In genomic region chr10:96491303-96491702, GRCh38 we compare ENCODE assay signal across 14 cellular contexts. TPM values are rescaled to one million over a fixed set of nuclear protein-coding genes. Genes with fewer than 3 reads are reported as not detected.
DNase-seq lines count a peak whose midpoint lies in the region; ATAC-seq, FAIRE-seq and TF ChIP-seq lines count a peak whose summit lies in the region.
"Had no signal": no experiment of that assay in that cellular context is flagged by ENCODE, and none has a peak within 500 bp of the region (broad histone marks: within the 10 kb centered on the region; RNA-seq: fewer than 3 reads in every experiment).

No MANE protein-coding gene starts in this region.

- H2AFZ ChIP-seq in hepatocyte: no peak overlapping the region

- H3K36me3 ChIP-seq in hepatocyte (replicated peaks; ENCODE audit: insufficient read depth, low read depth) (no peaks in the 10 kb centered on the region), upper lobe of left lung (no peaks in the 10 kb centered on the region)

- H3K27ac ChIP-seq in hepatocyte (no peak overlapping the region), upper lobe of left lung (no peak overlapping the region)

- H3K4me3 ChIP-seq in hepatocyte (no peak overlapping the region), upper lobe of left lung (no peak overlapping the region)

- no peaks in the 10 kb centered on the region for H3K79me2 ChIP-seq in hepatocyte

- H3K27me3 ChIP-seq in hepatocyte (peaks cover 3% of the 10 kb centered on the region), upper lobe of left lung (no peaks in the 10 kb centered on the region)

- H3K4me1 ChIP-seq in hepatocyte (ENCODE audit: insufficient read depth): no peaks in the 10 kb centered on the region
- no peaks in the 10 kb centered on the region for H3K4me1 ChIP-seq in upper lobe of left lung

- H3K9me2 ChIP-seq in hepatocyte (replicated peaks; ENCODE audit: insufficient read depth): no peaks in the 10 kb centered on the region

- WGBS in hepatocyte (ENCODE audit: low lambda C conversion rate, missing lambda C conversion rate): 76% methylated on average over 3 of the region's 3 CpGs
- WGBS in upper lobe of left lung, 2 donors: 75 to 83% methylated on average over 3 of the region's 3 CpGs

- no peak for ATAC-seq in HG03135 (IDR thresholded peaks at IDR 0.05; ENCODE audit: unreplicated experiment)
- no peak for ATAC-seq in HG02884 (IDR thresholded peaks at IDR 0.05; ENCODE audit: unreplicated experiment)
- no peak for ATAC-seq in upper lobe of left lung (ENCODE audit: low FRiP score in 2 of 2)
- ATAC-seq: stimulated activated naive CD8-positive, alpha-beta T cell treated with anti-CD3 and anti-CD28 coated beads, Interleukin-15, amount 100 ng/mL, for 72 hours had no signal

- in situ Hi-C loops in ACHN (cut with HindIII; ENCODE audit: low pct_ligation_motif_present, low pct_unique_long_range_greater_than_20kb, low sequenced_read_pairs) (no loop called here), GM13977 (cut with MboI; ENCODE audit: low pct_unique_long_range_greater_than_20kb, low sequenced_read_pairs, unreplicated experiment) (no loop called here)

- H3K4me2 ChIP-seq in hepatocyte: no peak overlapping the region

- TF ChIP-seq EP300 in upper lobe of left lung (IDR thresholded peaks at IDR 0.05): no peak

- H4K20me1 ChIP-seq in hepatocyte (ENCODE audit: insufficient read depth, poor library complexity, severe bottlenecking): no peaks in the 10 kb centered on the region

- no peaks in the 10 kb centered on the region for H3K9me3 ChIP-seq in hepatocyte (ENCODE audit: low read depth)
- no peaks in the 10 kb centered on the region for H3K9me3 ChIP-seq in upper lobe of left lung

- TF ChIP-seq CTCF in GM13977 (IDR thresholded peaks at IDR 0.05; ENCODE audit: extremely low read depth, insufficient read depth, missing control alignments) (peak; percentile 23), hepatocyte (IDR thresholded peaks at IDR 0.05; ENCODE audit: poor library complexity) (peak; percentile 36), upper lobe of left lung (IDR thresholded peaks at IDR 0.05) (peak in 1 of 6 experiments; percentile 13)

- DNase-seq in ACHN (peak; percentile 59), GM13977 (ENCODE audit: low spot score) (no peak), RCC 7860 (ENCODE audit: low spot score) (no peak), hepatocyte (ENCODE audit: low spot score) (no peak), LoVo (ENCODE audit: low spot score) (no peak), upper lobe of left lung (no peak)
- DNase-seq: activated CD4-positive, alpha-beta T cell treated with anti-CD3 and anti-CD28 coated beads for 4 hours; activated naive CD4-positive, alpha-beta T cell treated with anti-CD3 and anti-CD28 coated beads for 36 hours; effector memory CD4-positive, alpha-beta T cell; nephron progenitor cell; stimulated activated CD4-positive, alpha-beta T cell treated with anti-CD3 and anti-CD28 coated beads, Interleukin-1b, Interleukin-23, amount 100 ng/mL, for 48 hours; stimulated activated naive CD8-positive, alpha-beta T cell treated with anti-CD3 and anti-CD28 coated beads, Interleukin-15, amount 100 ng/mL, for 72 hours had no signal

- peak; percentile 38 for FAIRE-seq in RCC 7860 (lab: Jason Lieb, UNC)

- TF ChIP-seq POLR2A in upper lobe of left lung (IDR thresholded peaks at IDR 0.05): no peak

RNA-seq across cellular contexts. Expression of gene TLL2, which starts 22.4 kb away (rescaled TPM):
- total RNA-seq in hepatocyte (0.50 and 0.84 TPM in 2 replicates), upper lobe of left lung (under 1 TPM in 2 of 6 donors, not detected in 4; 0.06 to 0.20 TPM)
- polyA plus RNA-seq in hepatocyte: 0.15 and 0.76 TPM in 2 replicates
